In genomic region chr5:181169459-181170236, GRCh38 we compare ENCODE assay signal across 8 cellular contexts. TPM values are rescaled to one million over a fixed set of nuclear protein-coding genes. Genes with fewer than 3 reads are reported as not detected.
DNase-seq lines count a peak whose midpoint lies in the region; ATAC-seq, FAIRE-seq and TF ChIP-seq lines count a peak whose summit lies in the region.
"Not testable (repeated sequence)": the region's sequence is repeated elsewhere in the genome, so short reads cannot be mapped to it uniquely, and the experiment has no call there.

No MANE protein-coding gene starts in this region.

- H3K27ac Mint-ChIP-seq in activated CD4-positive, alpha-beta memory T cell treated with anti-CD3 and anti-CD28 coated beads, Interleukin-2, amount 10 ng/mL, durations not matched to agents 7 days and 5 days = peak overlapping the region; percentile 40

- H3K4me1 ChIP-seq in A549 = peaks cover 29% of the 10 kb centered on the region
- peaks cover 13% of the 10 kb centered on the region for H3K4me1 ChIP-seq in iPS-18a (ENCODE audit: control insufficient read depth, low read depth, low read length)
- peaks cover 25% of the 10 kb centered on the region for H3K4me1 ChIP-seq in smooth muscle cell (ENCODE audit: low read depth)

- H3K36me3 Mint-ChIP-seq in activated CD4-positive, alpha-beta memory T cell treated with anti-CD3 and anti-CD28 coated beads, Interleukin-2, amount 10 ng/mL, durations not matched to agents 7 days and 5 days (ENCODE audit: low read depth) = not testable (repeated sequence)

- peaks cover 68% of the 10 kb centered on the region for H3K4me1 Mint-ChIP-seq in activated CD4-positive, alpha-beta memory T cell treated with anti-CD3 and anti-CD28 coated beads, Interleukin-2, amount 10 ng/mL, durations not matched to agents 7 days and 5 days

- ATAC-seq in A549 (peak; percentile 61), GM18511 (IDR thresholded peaks at IDR 0.05; ENCODE audit: unreplicated experiment) (peak; percentile 55)

- POLR2A ChIA-PET in A549 (lab: Yijun Ruan, JAX) = interaction anchor here (1.9 kb wide), 1 partner anchor 15 kb away, joined by 8 read pairs; no protein-coding TSS in a partner anchor
- POLR2A ChIA-PET in activated CD4-positive, alpha-beta memory T cell treated with anti-CD3 and anti-CD28 coated beads, Interleukin-2, amount 10 ng/mL, durations not matched to agents 7 days and 5 days (lab: Charles Lee) = interaction anchor here (1.5 kb wide), 1 partner anchor 18 kb away, joined by 3 read pairs; no protein-coding TSS in a partner anchor

- H3K79me2 ChIP-seq in smooth muscle cell (ENCODE audit: low read depth) = not testable (repeated sequence)

- not testable (repeated sequence) for H3K9me3 ChIP-seq in A549; iPS-18a (ENCODE audit: control insufficient read depth, low read depth, low read length); smooth muscle cell (replicated peaks; ENCODE audit: low read depth)

- TF ChIP-seq POLR2A in A549 (IDR thresholded peaks at IDR 0.05; ENCODE audit: low read length) = not testable (repeated sequence)

- WGBS in A549 (ENCODE audit: missing lambda C conversion rate) = under 1% methylated on average over 42 of the region's 50 CpGs
- 2% methylated on average over 46 of the region's 50 CpGs for WGBS in smooth muscle cell (ENCODE audit: low lambda C conversion rate)

- H3K4me3 ChIP-seq in A549 (peak overlapping the region; percentile 38), bronchial epithelial cell (ENCODE audit: low read depth, low read length) (peak overlapping the region; percentile 34), iPS-18a (ENCODE audit: low read length) (peak overlapping the region; percentile 81), smooth muscle cell (peak overlapping the region; percentile 25)

- H3F3A ChIP-seq in smooth muscle cell (ENCODE audit: low read depth) = peaks cover 28% of the 10 kb centered on the region

- H3K4me2 ChIP-seq in A549 (peak overlapping the region; percentile 87), smooth muscle cell (peak overlapping the region; percentile 70)

- DNase-seq in A549 (ENCODE audit: low read depth in 1 of 2, low spot score in 1 of 2) (peak; percentile 65 to 92), HUDEP-2 (lab: John Stamatoyannopoulos, UW; ENCODE audit: unreplicated experiment in 76 of 76) (peak in 75 of 76 experiments; percentile 32 to 97 (median 85)), RCC 7860 (ENCODE audit: low spot score) (peak; percentile 84), bronchial epithelial cell (ENCODE audit: low read depth) (peak; percentile 57)
- peak; percentile 79 for DNase-seq in activated CD4-positive, alpha-beta memory T cell treated with anti-CD3 and anti-CD28 coated beads, Interleukin-2, amount 10 ng/mL, durations not matched to agents 7 days and 5 days
- not testable (repeated sequence) for DNase-seq in smooth muscle cell (lab: John Stamatoyannopoulos, UW; ENCODE audit: unreplicated experiment)

- H3K27me3 Mint-ChIP-seq in activated CD4-positive, alpha-beta memory T cell treated with anti-CD3 and anti-CD28 coated beads, Interleukin-2, amount 10 ng/mL, durations not matched to agents 7 days and 5 days = peaks cover 72% of the 10 kb centered on the region

- H3K4me3 Mint-ChIP-seq in activated CD4-positive, alpha-beta memory T cell treated with anti-CD3 and anti-CD28 coated beads, Interleukin-2, amount 10 ng/mL, durations not matched to agents 7 days and 5 days = peak overlapping the region; percentile 56

- H4K20me1 ChIP-seq in smooth muscle cell (ENCODE audit: low read depth) = not testable (repeated sequence)

- CTCF ChIA-PET in A549 (lab: Yijun Ruan, JAX) = interaction anchor here (1.1 to 2.2 kb wide), 7 partner anchors 10 to 339 kb away, joined by 3 to 26 read pairs (median 9); partner anchors contain the start of gene TRIM7
- CTCF ChIA-PET in activated CD4-positive, alpha-beta memory T cell treated with anti-CD3 and anti-CD28 coated beads, Interleukin-2, amount 10 ng/mL, durations not matched to agents 7 days and 5 days (lab: Charles Lee) = interaction anchor here (1.2 to 4.5 kb wide), 4 partner anchors 11 to 38 kb away, joined by 3 to 50 read pairs (median 6); no protein-coding TSS in a partner anchor

- FAIRE-seq in A549 (lab: Jason Lieb, UNC) = peak; percentile 81
- FAIRE-seq in RCC 7860 (lab: Jason Lieb, UNC) = peak; percentile 55
- FAIRE-seq in bronchial epithelial cell (lab: Jason Lieb, UNC) = not testable (repeated sequence)

- not testable (repeated sequence) for H2AFZ ChIP-seq in smooth muscle cell (ENCODE audit: low read depth)

- H3K27ac ChIP-seq in A549 = peak overlapping the region; percentile 33 to 75; a peak in 4 of 6 replicates
- not testable (repeated sequence) for H3K27ac ChIP-seq in iPS-18a (ENCODE audit: low read length); smooth muscle cell (ENCODE audit: low read depth)

- H3K36me3 ChIP-seq in bronchial epithelial cell (ENCODE audit: control insufficient read depth, insufficient read depth, low read length); iPS-18a (ENCODE audit: control insufficient read depth, low read depth, low read length); smooth muscle cell (ENCODE audit: low read depth): not testable (repeated sequence)

- not testable (repeated sequence) for H3K9me3 Mint-ChIP-seq in activated CD4-positive, alpha-beta memory T cell treated with anti-CD3 and anti-CD28 coated beads, Interleukin-2, amount 10 ng/mL, durations not matched to agents 7 days and 5 days

- H3K27me3 ChIP-seq in bronchial epithelial cell (ENCODE audit: control insufficient read depth, insufficient read depth, low read length) = not testable (repeated sequence)
- peaks cover 53% of the 10 kb centered on the region for H3K27me3 ChIP-seq in iPS-18a (ENCODE audit: control insufficient read depth, insufficient read depth, low read length)
- peaks cover 38% of the 10 kb centered on the region for H3K27me3 ChIP-seq in smooth muscle cell (ENCODE audit: low read depth)

- H3K9ac ChIP-seq in iPS-18a (ENCODE audit: low read length); smooth muscle cell (ENCODE audit: low read depth): not testable (repeated sequence)

- TF ChIP-seq RAD21 in A549 (conservative IDR thresholded peaks at IDR 0.05 in 1 of 2, IDR thresholded peaks at IDR 0.05 in 1 of 2) = 0 out of 5 replicates have a peak, but pooled peaks of 1 of the 2 experiments have one; percentile 7

- TF ChIP-seq CTCF in A549 (IDR thresholded peaks at IDR 0.05); bronchial epithelial cell (IDR thresholded peaks at IDR 0.05; ENCODE audit: insufficient read depth, low read length, severe bottlenecking); smooth muscle cell (IDR thresholded peaks at IDR 0.05; ENCODE audit: borderline replicate concordance, insufficient read depth, poor library complexity, severe bottlenecking): not testable (repeated sequence)

- TF ChIP-seq EP300 in A549 (IDR thresholded peaks at IDR 0.05) = not testable (repeated sequence)

TF ChIP-seq in A549, 52 proteins besides CTCF, POLR2A, EP300 and RAD21 (continues in another document):
- TF ChIP-seq MAX (IDR thresholded peaks at IDR 0.05) = peak; percentile 81

RNA-seq across cellular contexts. Expression of gene OR2V2, which starts 22.3 kb away (rescaled TPM):
- polyA plus RNA-seq in A549 (2011; rRNA removed) = not detected in 2 replicates
- polyA plus RNA-seq in A549 (2012; cell fraction: cytosol; rRNA removed) = not detected in 2 replicates
- not detected in 2 replicates for polyA plus RNA-seq in A549 (2012; cell fraction: nucleus; rRNA removed)
- not detected in 3 replicates for polyA plus RNA-seq in A549 (2017; fragmentation: RNase III; extraction: RNeasy Plus Mini Kit Qiagen cat#74134 plus additional on column Dnase treatment)
- polyA minus RNA-seq in A549 (2011; rRNA and poly(A)+ RNA removed) = not detected in 2 replicates
- not detected for total RNA-seq in activated CD4-positive, alpha-beta memory T cell treated with anti-CD3 and anti-CD28 coated beads, Interleukin-2, amount 10 ng/mL, durations not matched to agents 7 days and 5 days
- total RNA-seq in bronchial epithelial cell = not detected in 2 replicates
- not detected in 2 replicates for total RNA-seq in smooth muscle cell
- not detected in 2 replicates for polyA plus RNA-seq in smooth muscle cell

RNA-seq across cellular contexts. Expression of gene TRIM7, which starts 35.3 kb away (rescaled TPM):
- polyA plus RNA-seq in A549 (2011; rRNA removed) (20.4 and 30.7 TPM in 2 replicates), A549 (2017; fragmentation: RNase III; extraction: RNeasy Plus Mini Kit Qiagen cat#74134 plus additional on column Dnase treatment) (21.8 to 23.2 TPM (median 23.1 TPM) in 3 replicates), smooth muscle cell (0.45 TPM in 1 of 2 replicates, not detected in the other)
- polyA plus RNA-seq in A549 (2012; cell fraction: cytosol; rRNA removed) = 27.2 and 28.7 TPM in 2 replicates
- polyA plus RNA-seq in A549 (2012; cell fraction: nucleus; rRNA removed) = 20.4 and 25.4 TPM in 2 replicates
- polyA minus RNA-seq in A549 (2011; rRNA and poly(A)+ RNA removed) = 5.3 and 5.6 TPM in 2 replicates
- 1 to 10 TPM; 1.9 to 2.0 TPM for total RNA-seq in activated CD4-positive, alpha-beta memory T cell treated with anti-CD3 and anti-CD28 coated beads, Interleukin-2, amount 10 ng/mL, durations not matched to agents 7 days and 5 days
- total RNA-seq in bronchial epithelial cell (20.8 and 35.7 TPM in 2 replicates), smooth muscle cell (3.4 TPM in 1 of 2 replicates, not detected in the other)

RNA-seq across cellular contexts. Expression of gene OR2V1, which starts 38.7 kb away (rescaled TPM):
- polyA plus RNA-seq in A549 (2011; rRNA removed) = not detected in 2 replicates
- polyA plus RNA-seq in A549 (2012; cell fraction: cytosol; rRNA removed) = not detected in 2 replicates
- not detected in 2 replicates for polyA plus RNA-seq in A549 (2012; cell fraction: nucleus; rRNA removed)
- polyA plus RNA-seq in A549 (2017; fragmentation: RNase III; extraction: RNeasy Plus Mini Kit Qiagen cat#74134 plus additional on column Dnase treatment) = not detected in 3 replicates
- not detected in 2 replicates for polyA minus RNA-seq in A549 (2011; rRNA and poly(A)+ RNA removed)
- not detected for total RNA-seq in activated CD4-positive, alpha-beta memory T cell treated with anti-CD3 and anti-CD28 coated beads, Interleukin-2, amount 10 ng/mL, durations not matched to agents 7 days and 5 days
- total RNA-seq in bronchial epithelial cell = not detected in 2 replicates
- total RNA-seq in smooth muscle cell = not detected in 2 replicates
- polyA plus RNA-seq in smooth muscle cell = not detected in 2 replicates

RNA-seq across cellular contexts. Expression of gene TRIM41, which starts 53.4 kb away (rescaled TPM):
- polyA plus RNA-seq in A549 (2011; rRNA removed) (17.0 and 22.7 TPM in 2 replicates), A549 (2017; fragmentation: RNase III; extraction: RNeasy Plus Mini Kit Qiagen cat#74134 plus additional on column Dnase treatment) (29.7 to 35.0 TPM (median 32.5 TPM) in 3 replicates), smooth muscle cell (2.4 and 2.6 TPM in 2 replicates)
- polyA plus RNA-seq in A549 (2012; cell fraction: cytosol; rRNA removed) = 21.6 and 22.2 TPM in 2 replicates
- polyA plus RNA-seq in A549 (2012; cell fraction: nucleus; rRNA removed) = 73.3 and 77.6 TPM in 2 replicates
- 10.5 and 11.3 TPM in 2 replicates for polyA minus RNA-seq in A549 (2011; rRNA and poly(A)+ RNA removed)
- total RNA-seq in activated CD4-positive, alpha-beta memory T cell treated with anti-CD3 and anti-CD28 coated beads, Interleukin-2, amount 10 ng/mL, durations not matched to agents 7 days and 5 days = 10 to 100 TPM; 42.4 to 43.7 TPM
- total RNA-seq in bronchial epithelial cell (10.3 and 26.0 TPM in 2 replicates), smooth muscle cell (6.3 and 7.5 TPM in 2 replicates)

Comparison
In these comparisons a context has a peak if more than half of its experiments do, and no peak if none do; other contexts are left out.
1. H3K4me3 ChIP-seq: peak in every context shown above with its lines; median percentile 81 in iPS-18a; 38 in A549; 34 in bronchial epithelial cell; 25 in smooth muscle cell.